In genomic region chr2:209648714-209649113, GRCh38 we compare ENCODE assay signal across 20 cellular contexts.
DNase-seq lines count a peak whose midpoint lies in the region; ATAC-seq, FAIRE-seq and TF ChIP-seq lines count a peak whose summit lies in the region.
"Had no signal": no experiment of that assay in that cellular context is flagged by ENCODE, and none has a peak within 500 bp of the region (broad histone marks: within the 10 kb centered on the region; RNA-seq: fewer than 3 reads in every experiment).

No MANE protein-coding gene starts in this region.

- no peaks in the 10 kb centered on the region for H3K36me3 ChIP-seq in GM23248 (ENCODE audit: low read depth)
- H3K36me3 ChIP-seq in SJSA1, result no peaks in the 10 kb centered on the region
- H3K36me3 ChIP-seq: neural progenitor cell, transverse colon had no signal

- H3K9me2 ChIP-seq in GM23248 (ENCODE audit: insufficient read depth), result no peaks in the 10 kb centered on the region

- no peak overlapping the region for H3K27ac ChIP-seq in GM23248
- peak overlapping the region; percentile 26; the same call in 1 of the 2 replicates for H3K27ac ChIP-seq in SJSA1
- H3K27ac ChIP-seq: body of pancreas, neural progenitor cell, transverse colon had no signal

- no peak overlapping the region for H3K9ac ChIP-seq in GM23248
- H3K9ac ChIP-seq: neural progenitor cell had no signal

- H3F3A ChIP-seq in GM23248 (ENCODE audit: insufficient read depth), result no peaks in the 10 kb centered on the region

- H3K4me1 ChIP-seq in GM23248 (ENCODE audit: insufficient read depth) (peaks cover 12% of the 10 kb centered on the region; the same call in 1 of the 2 replicates), SJSA1 (replicated peaks) (0 out of 2 replicates have a peak, but pooled peaks cover 3% of the 10 kb centered on the region)
- H3K4me1 ChIP-seq: transverse colon had no signal

- TF ChIP-seq CTCF in fibroblast of pulmonary artery (IDR thresholded peaks at IDR 0.05; ENCODE audit: low read length, missing control alignments), result no peak

- no peaks in the 10 kb centered on the region for H3K9me3 ChIP-seq in GM23248 (ENCODE audit: low read depth)
- no peaks in the 10 kb centered on the region for H3K9me3 ChIP-seq in SJSA1 (replicated peaks)
- H3K9me3 ChIP-seq: body of pancreas, transverse colon had no signal

- no peak overlapping the region for H3K4me2 ChIP-seq in GM23248 (ENCODE audit: unreplicated experiment)
- H3K4me2 ChIP-seq: neural progenitor cell had no signal

- peak; percentile 83 for DNase-seq in GM23248
- peak; percentile 53 to 67 for DNase-seq in SJSA1 (ENCODE audit: low read depth in 1 of 2, low spot score in 2 of 2)
- peak; percentile 69 for DNase-seq in fibroblast of pulmonary artery (ENCODE audit: low read depth)
- DNase-seq in urothelium cell line (ENCODE audit: low spot score), result peak; percentile 47
- no peak for DNase-seq in RCC 7860 (ENCODE audit: low spot score)
- no peak for DNase-seq in DMS53 (lab: John Stamatoyannopoulos, UW)
- DNase-seq: activated CD4-positive, alpha-beta T cell treated with anti-CD3 and anti-CD28 coated beads, Interleukin-2, amount 10 ng/mL, durations not matched to agents 7 days and 5 days; activated CD8-positive, alpha-beta memory T cell treated with anti-CD3 and anti-CD28 coated beads, Interleukin-2, amount 50 U/mL, for 48 hours; activated naive CD4-positive, alpha-beta T cell treated with Interleukin-2 at 50 U/mL for 16 hours; body of pancreas; CD4-positive, CD25-positive, alpha-beta regulatory T cell; mesenchymal stem cell; NCI-H1048; NCI-H2081; NCI-H510A treated with DMSO at 0.1 percent for 48 hours; transverse colon had no signal

- FAIRE-seq in urothelium cell line (lab: Jason Lieb, UNC) (no peak), RCC 7860 (lab: Jason Lieb, UNC) (no peak)
- FAIRE-seq: TTC549 had no signal

- in situ Hi-C loops in GM23248 (cut with MboI), result no loop called here

- ATAC-seq in HG03108 (IDR thresholded peaks at IDR 0.05; ENCODE audit: unreplicated experiment), result no peak
- ATAC-seq: body of pancreas; stimulated activated memory B cell treated with anti-CD40 and anti-IgM and Interleukin-4, amounts not matched to agents 10 μg/mL and 1 μg/mL and 100 μg/mL, for 72 hours had no signal

- H4K20me1 ChIP-seq in GM23248 (ENCODE audit: insufficient read depth), result no peaks in the 10 kb centered on the region

- H3K79me2 ChIP-seq in GM23248 (ENCODE audit: insufficient read depth), result no peaks in the 10 kb centered on the region

- H3K4me3 ChIP-seq in GM23248, result no peak overlapping the region
- no peak overlapping the region for H3K4me3 ChIP-seq in SJSA1
- no peak overlapping the region for H3K4me3 ChIP-seq in fibroblast of pulmonary artery (replicated peaks; ENCODE audit: low read depth, low read length)
- H3K4me3 ChIP-seq: body of pancreas, neural progenitor cell, transverse colon had no signal

- H3K27me3 ChIP-seq in GM23248 (replicated peaks; ENCODE audit: insufficient read depth) (no peaks in the 10 kb centered on the region), SJSA1 (replicated peaks) (no peaks in the 10 kb centered on the region)
- H3K27me3 ChIP-seq: body of pancreas, neural progenitor cell, transverse colon had no signal

- WGBS in GM23248 (ENCODE audit: low coverage in 1 of 2, low lambda C conversion rate in 2 of 2, missing lambda C conversion rate in 2 of 2), 2 experiments, result 17 to 18% methylated on average over 3 of the region's 3 CpGs

- no peak overlapping the region for H2AFZ ChIP-seq in GM23248
- H2AFZ ChIP-seq: neural progenitor cell had no signal

Comparison
In these comparisons a context has a peak if more than half of its experiments do, and no peak if none do; other contexts are left out.
1. DNase-seq: peak in GM23248 (single experiment), SJSA1 (2 of 2), fibroblast of pulmonary artery (single experiment) and urothelium cell line (single experiment); none in RCC 7860 (single experiment) and DMS53 (single experiment).